In genomic region chr19:58182989-58183821, GRCh38 we compare ENCODE assay signal across 8 cellular contexts. TPM values are rescaled to one million over a fixed set of nuclear protein-coding genes. Genes with fewer than 3 reads are reported as not detected.
DNase-seq lines count a peak whose midpoint lies in the region.

Gene ZNF274, plus strand, starts transcription at chr19:58183061. Its CDS starts 905 bp downstream, at chr19:58183966.

- peak within 1 kb of the TSS; percentile 89 for H2BK120ac ChIP-seq in neuronal stem cell (ENCODE audit: low read depth, low read length)

- peak within 1 kb of the TSS; percentile 75 for H3K4me2 ChIP-seq in neuronal stem cell (ENCODE audit: insufficient read depth, low read length, poor library complexity, severe bottlenecking)

- H3K4me1 ChIP-seq in SJSA1 (replicated peaks) = no peaks in the 10 kb centered on the region
- H3K4me1 ChIP-seq in neuronal stem cell (ENCODE audit: control insufficient read depth in 2 of 2, insufficient read depth in 1 of 2, low read depth in 1 of 2, low read length in 2 of 2) = peaks cover 0 to 3% of the 10 kb centered on the region in 2 donors
- peaks cover 0 to 21% (median 13%) of the 10 kb centered on the region in 5 donors for H3K4me1 ChIP-seq in subcutaneous abdominal adipose tissue (ENCODE audit: control insufficient read depth in 5 of 5, insufficient read depth in 5 of 5, low read length in 5 of 5)

- H3K4ac ChIP-seq in neuronal stem cell (ENCODE audit: low read length) = peak within 1 kb of the TSS; percentile 97

- H3K14ac ChIP-seq in neuronal stem cell (ENCODE audit: low read length) = peak within 1 kb of the TSS; percentile 77

- H2BK12ac ChIP-seq in neuronal stem cell (ENCODE audit: low read length) = no peak within 1 kb of the TSS

- H3K79me1 ChIP-seq in neuronal stem cell (ENCODE audit: low read depth, low read length) = peaks cover 7% of the 10 kb centered on the region

- peak within 1 kb of the TSS; percentile 40 for H2BK15ac ChIP-seq in neuronal stem cell (ENCODE audit: low read length)

- H3K27me3 ChIP-seq in SJSA1 (replicated peaks) (no peaks in the 10 kb centered on the region), neuronal stem cell (ENCODE audit: control insufficient read depth in 3 of 3, insufficient read depth in 3 of 3, low read depth in 1 of 3, low read length in 3 of 3) (no peaks in the 10 kb centered on the region), subcutaneous abdominal adipose tissue (ENCODE audit: control insufficient read depth in 5 of 5, insufficient read depth in 4 of 5, low read length in 5 of 5) (no peaks in the 10 kb centered on the region)

- peak within 1 kb of the TSS; percentile 97 for H3K23ac ChIP-seq in neuronal stem cell (ENCODE audit: low read depth, low read length, poor library complexity)

- peak within 1 kb of the TSS; percentile 100 for H3K18ac ChIP-seq in neuronal stem cell (ENCODE audit: low read length)

- H4K8ac ChIP-seq in neuronal stem cell (ENCODE audit: low read depth, low read length) = peak within 1 kb of the TSS; percentile 99

- peak within 1 kb of the TSS; percentile 93 for H2AK5ac ChIP-seq in neuronal stem cell (ENCODE audit: low read depth, low read length)

- peak within 1 kb of the TSS; percentile 64 for H3K4me3 ChIP-seq in SJSA1
- H3K4me3 ChIP-seq in neuronal stem cell (ENCODE audit: low read length in 2 of 2) = peak within 1 kb of the TSS; percentile 85 to 93
- H3K4me3 ChIP-seq in subcutaneous abdominal adipose tissue (ENCODE audit: low read depth in 1 of 5, low read length in 5 of 5) = peak within 1 kb of the TSS; percentile 77 to 98 (median 95)

- peaks cover 38% of the 10 kb centered on the region for H3K9me3 ChIP-seq in SJSA1 (replicated peaks)
- H3K9me3 ChIP-seq in neuronal stem cell (replicated peaks in 1 of 2; ENCODE audit: control insufficient read depth in 2 of 2, insufficient read depth in 1 of 2, low read depth in 1 of 2, low read length in 2 of 2) = peaks cover 44 to 82% of the 10 kb centered on the region in 2 donors
- H3K9me3 ChIP-seq in subcutaneous abdominal adipose tissue (ENCODE audit: control insufficient read depth in 5 of 5, low read length in 5 of 5) = peaks cover 41 to 85% (median 77%) of the 10 kb centered on the region in 5 donors

- H4K91ac ChIP-seq in neuronal stem cell (ENCODE audit: low read depth, low read length, poor library complexity) = peak within 1 kb of the TSS; percentile 100

- H3K27ac ChIP-seq in SJSA1 (peak within 1 kb of the TSS; percentile 91), neuronal stem cell (replicated peaks; ENCODE audit: low read length) (peak within 1 kb of the TSS; percentile 96), subcutaneous abdominal adipose tissue (ENCODE audit: low read depth, low read length) (peak within 1 kb of the TSS; percentile 90)

- H3K9ac ChIP-seq in neuronal stem cell (ENCODE audit: low read depth, low read length, poor library complexity) = peak within 1 kb of the TSS; percentile 99
- peak within 1 kb of the TSS in 4 of 5 donors; percentile 86 to 90 (median 88) for H3K9ac ChIP-seq in subcutaneous abdominal adipose tissue (ENCODE audit: low read length in 5 of 5)

- H2AFZ ChIP-seq in neuronal stem cell (ENCODE audit: low read length) = peak within 1 kb of the TSS; percentile 95

- DNase-seq in ELR (ENCODE audit: low read depth) (peak; percentile 99), H4 (ENCODE audit: low spot score) (peak; percentile 90), LoVo (ENCODE audit: low spot score) (peak; percentile 80), SJSA1 (ENCODE audit: low read depth in 1 of 2, low spot score in 2 of 2) (peak; percentile 76 to 79), foreskin melanocyte (peak; percentile 88), neuronal stem cell (ENCODE audit: low spot score) (peak; percentile 94)
- DNase-seq in activated naive CD4-positive, alpha-beta T cell (lab: John Stamatoyannopoulos, UW) = peak; percentile 84 to 93 (median 88)

- peak within 1 kb of the TSS; percentile 91 for H2BK5ac ChIP-seq in neuronal stem cell (ENCODE audit: low read length)

- WGBS in neuronal stem cell (ENCODE audit: extremely low coverage in 2 of 2, insufficient read length in 2 of 2, insufficient replicate concordance in 1 of 2), 2 donors = no CpG with 5 or more reads among the region's 80 CpGs

- H3K36me3 ChIP-seq in SJSA1 (peaks cover 28% of the 10 kb centered on the region), neuronal stem cell (replicated peaks in 1 of 2; ENCODE audit: control insufficient read depth in 2 of 2, insufficient read depth in 2 of 2, low read length in 2 of 2) (peaks cover 24 to 42% of the 10 kb centered on the region in 2 donors), subcutaneous abdominal adipose tissue (ENCODE audit: control insufficient read depth in 5 of 5, insufficient read depth in 5 of 5, low read length in 5 of 5) (peaks cover 5 to 36% (median 28%) of the 10 kb centered on the region in 5 donors)

RNA-seq across cellular contexts. Expression of gene ZNF274, which starts in this region (rescaled TPM):
- total RNA-seq in H4 (2014; rRNA removed; shearing (Covaris generic)) = 14.5 and 22.8 TPM in 2 replicates
- total RNA-seq in SJSA1 (2014; rRNA removed; shearing (Covaris generic)) = 5.2 and 12.4 TPM in 2 replicates
- 19.6 TPM for polyA plus RNA-seq in neuronal stem cell (2013, experiment 1 of 2)
- 19.3 TPM for polyA plus RNA-seq in neuronal stem cell (2013, experiment 2 of 2)

Comparison
In these comparisons a context has a peak if more than half of its experiments do, and no peak if none do; other contexts are left out.
1. Peak in every context shown above with its lines: DNase-seq, H3K4me3 ChIP-seq and H3K27ac ChIP-seq.